13 cellular contexts compared by ENCODE assay signal in genomic region chr4:52823478-52824092, GRCh38. TPM values are rescaled to one million over a fixed set of nuclear protein-coding genes. Genes with fewer than 3 reads are reported as not detected.
DNase-seq lines count a peak whose midpoint lies in the region; ATAC-seq, FAIRE-seq and TF ChIP-seq lines count a peak whose summit lies in the region.
"Had no signal": no experiment of that assay in that cellular context is flagged by ENCODE, and none has a peak within 500 bp of the region (broad histone marks: within the 10 kb centered on the region; RNA-seq: fewer than 3 reads in every experiment).

No MANE protein-coding gene starts in this region.

- no peak overlapping the region for H2AFZ ChIP-seq in keratinocyte (ENCODE audit: control insufficient read depth, low read length)

- no peak for TF ChIP-seq POLR2A in vagina (IDR thresholded peaks at IDR 0.05)

- ATAC-seq in left ventricle myocardium superior, result no peak

- TF ChIP-seq CTCF in right atrium auricular region (IDR thresholded peaks at IDR 0.05), result no peak
- no peak for TF ChIP-seq CTCF in keratinocyte (optimal IDR thresholded peaks at IDR 0.05 in 1 of 3, IDR thresholded peaks at IDR 0.05 in 1 of 3, conservative IDR thresholded peaks at IDR 0.05 in 1 of 3; ENCODE audit: extremely low read depth in 1 of 3, insufficient read depth in 2 of 3, low read length in 3 of 3)
- no peak for TF ChIP-seq CTCF in vagina (IDR thresholded peaks at IDR 0.05)

- peaks cover 0 to 31% of the 10 kb centered on the region in 2 donors for H3K4me1 ChIP-seq in right atrium auricular region
- peaks cover 23% of the 10 kb centered on the region for H3K4me1 ChIP-seq in keratinocyte (ENCODE audit: control insufficient read depth, extremely low read depth, insufficient read depth, low read length)
- peaks cover 29% of the 10 kb centered on the region for H3K4me1 ChIP-seq in vagina

- no peaks in the 10 kb centered on the region for H4K20me1 ChIP-seq in keratinocyte (ENCODE audit: control insufficient read depth, extremely low read depth, insufficient read depth, low read length)

- H3K36me3 ChIP-seq in right atrium auricular region (no peaks in the 10 kb centered on the region), keratinocyte (ENCODE audit: control insufficient read depth in 2 of 2, extremely low read depth in 1 of 2, insufficient read depth in 2 of 2, low read length in 2 of 2) (no peaks in the 10 kb centered on the region), vagina (no peaks in the 10 kb centered on the region)

- peak overlapping the region; percentile 36 to 72 for H3K27ac ChIP-seq in right atrium auricular region
- peak overlapping the region; percentile 74 for H3K27ac ChIP-seq in keratinocyte (ENCODE audit: control insufficient read depth, insufficient read depth, low read length)
- H3K27ac ChIP-seq in vagina, result peak overlapping the region; percentile 64

- H3K4me2 ChIP-seq in keratinocyte (ENCODE audit: control insufficient read depth, extremely low read depth, insufficient read depth, low read depth, low read length), result peak overlapping the region; percentile 50

- H3K4me3 ChIP-seq in right atrium auricular region (no peak overlapping the region), keratinocyte (ENCODE audit: control insufficient read depth in 2 of 3, extremely low read depth in 1 of 3, insufficient read depth in 2 of 3, low read depth in 1 of 3, low read length in 3 of 3) (no peak overlapping the region), vagina (no peak overlapping the region)

- peak; percentile 97 for FAIRE-seq in keratinocyte (lab: Jason Lieb, UNC)

- no peak for DNase-seq in right atrium auricular region (ENCODE audit: low spot score)
- no peak for DNase-seq in left ventricle myocardium superior
- DNase-seq in activated T-helper 2 cell treated with anti-CD3 and anti-CD28 coated beads, Interferon-gamma antibody, Interleukin-2, Interleukin-4, amounts not matched to agents 10 μg/mL and 5 μg/mL and 100 μg/mL, durations not matched to agents 14 hours and 24 hours and 36 hours (ENCODE audit: low spot score), result no peak
- DNase-seq in keratinocyte (ENCODE audit: low read depth, low spot score), result peak; percentile 78
- no peak for DNase-seq in vagina (ENCODE audit: extremely low spot score in 2 of 2)
- DNase-seq in DMS153 treated with DMSO at 0.1 percent for 48 hours (lab: John Stamatoyannopoulos, UW; ENCODE audit: unreplicated experiment), result no peak
- no peak for DNase-seq in OCI-M1 (lab: John Stamatoyannopoulos, UW)
- DNase-seq in activated CD8-positive, alpha-beta memory T cell treated with anti-CD3 and anti-CD28 coated beads, Interleukin-2, amount 50 U/mL, for 4 hours, result no peak
- DNase-seq: immature natural killer cell; KBM-7; SHP77; stimulated activated naive CD4-positive, alpha-beta T cell had no signal

- no peaks in the 10 kb centered on the region for H3K27me3 ChIP-seq in right atrium auricular region
- H3K27me3 ChIP-seq in keratinocyte (ENCODE audit: control insufficient read depth, extremely low read depth, insufficient read depth, low read length), result no peaks in the 10 kb centered on the region
- H3K27me3 ChIP-seq in vagina, result no peaks in the 10 kb centered on the region

- no peaks in the 10 kb centered on the region for H3K9me1 ChIP-seq in keratinocyte (ENCODE audit: control insufficient read depth, extremely low read depth, insufficient read depth, low read length)

- peaks cover 9% of the 10 kb centered on the region for H3K9me3 Mint-ChIP-seq in activated T-helper 2 cell treated with anti-CD3 and anti-CD28 coated beads, Interferon-gamma antibody, Interleukin-2, Interleukin-4, amounts not matched to agents 10 μg/mL and 5 μg/mL and 100 μg/mL, durations not matched to agents 14 hours and 24 hours and 36 hours

- no peaks in the 10 kb centered on the region for H3K36me3 Mint-ChIP-seq in activated T-helper 2 cell treated with anti-CD3 and anti-CD28 coated beads, Interferon-gamma antibody, Interleukin-2, Interleukin-4, amounts not matched to agents 10 μg/mL and 5 μg/mL and 100 μg/mL, durations not matched to agents 14 hours and 24 hours and 36 hours (ENCODE audit: low read depth)
- H3K36me3 Mint-ChIP-seq: brain, immature natural killer cell had no signal

- peak overlapping the region; percentile 39 for H3K9ac ChIP-seq in keratinocyte (ENCODE audit: control insufficient read depth, extremely low read depth, insufficient read depth, low read length)

- dilution Hi-C loops in keratinocyte (cut with MboI; ENCODE audit: extremely low pct_ligation_motif_present, low sequenced_read_pairs), result no loop called here

- H3K79me2 ChIP-seq in keratinocyte (ENCODE audit: control insufficient read depth, insufficient read depth, low read length), result no peaks in the 10 kb centered on the region

- H3K4me1 Mint-ChIP-seq in activated T-helper 2 cell treated with anti-CD3 and anti-CD28 coated beads, Interferon-gamma antibody, Interleukin-2, Interleukin-4, amounts not matched to agents 10 μg/mL and 5 μg/mL and 100 μg/mL, durations not matched to agents 14 hours and 24 hours and 36 hours (ENCODE audit: low read depth), result peaks cover 12% of the 10 kb centered on the region
- H3K4me1 Mint-ChIP-seq: immature natural killer cell had no signal

- no peak overlapping the region for H3K4me3 Mint-ChIP-seq in activated T-helper 2 cell treated with anti-CD3 and anti-CD28 coated beads, Interferon-gamma antibody, Interleukin-2, Interleukin-4, amounts not matched to agents 10 μg/mL and 5 μg/mL and 100 μg/mL, durations not matched to agents 14 hours and 24 hours and 36 hours (ENCODE audit: low read depth)
- H3K4me3 Mint-ChIP-seq: brain, immature natural killer cell had no signal

- intact Hi-C loops in left ventricle myocardium superior (cut with micrococcal nuclease), result no loop called here
- intact Hi-C loops in activated T-helper 2 cell treated with anti-CD3 and anti-CD28 coated beads, Interferon-gamma antibody, Interleukin-2, Interleukin-4, amounts not matched to agents 10 μg/mL and 5 μg/mL and 100 μg/mL, durations not matched to agents 14 hours and 24 hours and 36 hours (cut with micrococcal nuclease), result no loop called here
- intact Hi-C loops in vagina (cut with DNase I), result no loop called here

- H3K27ac Mint-ChIP-seq in activated T-helper 2 cell treated with anti-CD3 and anti-CD28 coated beads, Interferon-gamma antibody, Interleukin-2, Interleukin-4, amounts not matched to agents 10 μg/mL and 5 μg/mL and 100 μg/mL, durations not matched to agents 14 hours and 24 hours and 36 hours, result peak overlapping the region; percentile 75
- H3K27ac Mint-ChIP-seq: immature natural killer cell had no signal

- H3K27me3 Mint-ChIP-seq in activated T-helper 2 cell treated with anti-CD3 and anti-CD28 coated beads, Interferon-gamma antibody, Interleukin-2, Interleukin-4, amounts not matched to agents 10 μg/mL and 5 μg/mL and 100 μg/mL, durations not matched to agents 14 hours and 24 hours and 36 hours (ENCODE audit: low read depth), result no peaks in the 10 kb centered on the region
- H3K27me3 Mint-ChIP-seq: brain had no signal

- H3K9me3 ChIP-seq in right atrium auricular region (no peaks in the 10 kb centered on the region), keratinocyte (ENCODE audit: control insufficient read depth, low read depth, low read length) (no peaks in the 10 kb centered on the region), vagina (no peaks in the 10 kb centered on the region)

RNA-seq across cellular contexts. Expression of gene RASL11B, which starts 38.5 kb away (rescaled TPM):
- total RNA-seq in right atrium auricular region (10 to 100 TPM; 10.9 to 12.2 TPM), left ventricle myocardium superior (4.1 TPM), vagina (9.3 TPM)
- total RNA-seq in activated T-helper 2 cell treated with anti-CD3 and anti-CD28 coated beads, Interferon-gamma antibody, Interleukin-2, Interleukin-4, amounts not matched to agents 10 μg/mL and 5 μg/mL and 100 μg/mL, durations not matched to agents 14 hours and 24 hours and 36 hours, result 0.50 and 0.67 TPM in 2 replicates
- 1.1 to 1.7 TPM (median 1.4 TPM) in 3 replicates for polyA plus RNA-seq in keratinocyte
- 0.50 TPM for polyA plus RNA-seq in keratinocyte (2011; ENCODE audit: low read depth)
- polyA plus RNA-seq in keratinocyte (2011; cell fraction: cytosol; rRNA removed), result 0.56 and 0.70 TPM in 2 replicates
- polyA plus RNA-seq in keratinocyte (2011; cell fraction: nucleus; rRNA removed), result 0.71 and 0.97 TPM in 2 replicates
- 0.93 and 1.2 TPM in 2 replicates for polyA plus RNA-seq in keratinocyte (2012; ENCODE audit: low replicate concordance)
- polyA minus RNA-seq in keratinocyte, result 0.36 to 1.1 TPM (median 0.53 TPM) in 3 replicates
- not detected for polyA minus RNA-seq in keratinocyte (2011; cell fraction: cytosol; rRNA and poly(A)+ RNA removed)
- polyA minus RNA-seq in keratinocyte (2011; cell fraction: nucleus; rRNA and poly(A)+ RNA removed), result 0.21 and 0.70 TPM in 2 replicates
